Comparison of ENCODE assay signal across 23 cellular contexts in genomic region chr2:138931284-138932256, GRCh38.
"Had no signal": no experiment of that assay in that cellular context is flagged by ENCODE, and none has a peak within 500 bp of the region (broad histone marks: within the 10 kb centered on the region; RNA-seq: fewer than 3 reads in every experiment).

No MANE protein-coding gene starts in this region.

- H3K27me3 ChIP-seq: ascending aorta, body of pancreas had no signal

- ATAC-seq: activated CD4-positive, CD25-positive, alpha-beta regulatory T cell treated with anti-CD3 and anti-CD28 coated beads, Interleukin-2, amount 50 U/mL, for 24 hours; activated CD8-positive, alpha-beta T cell treated with anti-CD3 and anti-CD28 coated beads for 36 hours; activated T-cell treated with anti-CD3 and anti-CD28 coated beads, Interleukin-2, amount 50 U/mL, for 72 hours; body of pancreas; T-cell had no signal

- H3K36me3 Mint-ChIP-seq: activated naive CD4-positive, alpha-beta T cell treated with anti-CD3 and anti-CD28 coated beads, Interleukin-2, amount 50 U/mL, for 24 hours; T-cell had no signal

- H3K27ac Mint-ChIP-seq: activated CD8-positive, alpha-beta T cell treated with anti-CD3 and anti-CD28 coated beads for 36 hours; activated naive CD4-positive, alpha-beta T cell treated with anti-CD3 and anti-CD28 coated beads, Interleukin-2, amount 50 U/mL, for 24 hours; activated T-cell treated with anti-CD3 and anti-CD28 coated beads, Interleukin-2, amount 50 U/mL, for 72 hours; activated T-helper 2 cell treated with anti-CD3 and anti-CD28 coated beads, Interferon-gamma antibody, Interleukin-2, Interleukin-4, amounts not matched to agents 10 μg/mL and 5 μg/mL and 100 μg/mL, durations not matched to agents 14 hours and 24 hours and 36 hours; T-cell had no signal

- H3K36me3 ChIP-seq: ascending aorta had no signal

- H3K27me3 Mint-ChIP-seq: activated CD8-positive, alpha-beta T cell treated with anti-CD3 and anti-CD28 coated beads for 36 hours; activated naive CD4-positive, alpha-beta T cell treated with anti-CD3 and anti-CD28 coated beads, Interleukin-2, amount 50 U/mL, for 24 hours; T-cell had no signal

- H3K4me1 Mint-ChIP-seq: activated naive CD4-positive, alpha-beta T cell treated with anti-CD3 and anti-CD28 coated beads, Interleukin-2, amount 50 U/mL, for 24 hours; T-cell had no signal

- DNase-seq: activated CD4-positive, alpha-beta T cell treated with anti-CD3 and anti-CD28 coated beads for 4 hours; activated CD8-positive, alpha-beta memory T cell treated with anti-CD3 and anti-CD28 coated beads, Interleukin-2, amount 50 U/mL, for 4 hours; activated CD8-positive, alpha-beta T cell treated with anti-CD3 and anti-CD28 coated beads for 36 hours; activated naive CD4-positive, alpha-beta T cell; activated T-cell treated with anti-CD3 and anti-CD28 coated beads, Interleukin-2, amount 50 U/mL, for 72 hours; body of pancreas; central memory CD4-positive, alpha-beta T cell; cortex of kidney; Karpas-422; MM.1S; NCI-H1105; NCI-H146; NCI-H187 treated with DMSO at 0.1 percent for 48 hours; NCI-H2081 treated with DMSO at 0.1 percent for 48 hours; NCI-H510A; NCI-H748 treated with DMSO at 0.1 percent for 48 hours; T-cell had no signal

- H3K4me1 ChIP-seq: ascending aorta, body of pancreas had no signal

- H3K4me3 Mint-ChIP-seq: activated CD8-positive, alpha-beta T cell treated with anti-CD3 and anti-CD28 coated beads for 36 hours; activated naive CD4-positive, alpha-beta T cell treated with anti-CD3 and anti-CD28 coated beads, Interleukin-2, amount 50 U/mL, for 24 hours; activated T-cell treated with anti-CD3 and anti-CD28 coated beads, Interleukin-2, amount 50 U/mL, for 72 hours; T-cell had no signal

- H3K27ac ChIP-seq: ascending aorta, body of pancreas, SK-N-MC, VCaP had no signal

- H3K4me3 ChIP-seq: ascending aorta, body of pancreas, SK-N-MC had no signal

- H3K9me3 Mint-ChIP-seq: activated CD8-positive, alpha-beta T cell treated with anti-CD3 and anti-CD28 coated beads for 36 hours; activated naive CD4-positive, alpha-beta T cell treated with anti-CD3 and anti-CD28 coated beads, Interleukin-2, amount 50 U/mL, for 24 hours; activated T-helper 2 cell treated with anti-CD3 and anti-CD28 coated beads, Interferon-gamma antibody, Interleukin-2, Interleukin-4, amounts not matched to agents 10 μg/mL and 5 μg/mL and 100 μg/mL, durations not matched to agents 14 hours and 24 hours and 36 hours had no signal
